Comparison of ENCODE assay signal across 7 cellular contexts in genomic region chr6:30259140-30260035, GRCh38. TPM values are rescaled to one million over a fixed set of nuclear protein-coding genes. Genes with fewer than 3 reads are reported as not detected.
DNase-seq lines count a peak whose midpoint lies in the region; ATAC-seq and TF ChIP-seq lines count a peak whose summit lies in the region.

No MANE protein-coding gene starts in this region.

- peaks cover 26% of the 10 kb centered on the region for H3K27me3 Mint-ChIP-seq in activated CD4-positive, alpha-beta T cell treated with anti-CD3 and anti-CD28 coated beads, Interleukin-2, amount 10 ng/mL, durations not matched to agents 24 days and 14 days
- peaks cover 31% of the 10 kb centered on the region for H3K27me3 Mint-ChIP-seq in dendritic cell treated with granulocyte-macrophage colony-stimulating factor and Interleukin-4, amounts not matched to agents 40 ng/mL and 50 ng/mL, for 4 days

- peak overlapping the region; percentile 73 for H3K27ac Mint-ChIP-seq in activated CD4-positive, alpha-beta T cell treated with anti-CD3 and anti-CD28 coated beads, Interleukin-2, amount 10 ng/mL, durations not matched to agents 24 days and 14 days
- H3K27ac Mint-ChIP-seq in dendritic cell treated with granulocyte-macrophage colony-stimulating factor and Interleukin-4, amounts not matched to agents 40 ng/mL and 50 ng/mL, for 4 days = peak overlapping the region; percentile 93

- peak; percentile 85 for ATAC-seq in HG02840 (IDR thresholded peaks at IDR 0.05; ENCODE audit: low FRiP score, unreplicated experiment)
- ATAC-seq in left lobe of liver = peak; percentile 90

- peaks cover 13% of the 10 kb centered on the region for H3K4me1 Mint-ChIP-seq in activated CD4-positive, alpha-beta T cell treated with anti-CD3 and anti-CD28 coated beads, Interleukin-2, amount 10 ng/mL, durations not matched to agents 24 days and 14 days
- H3K4me1 Mint-ChIP-seq in dendritic cell treated with granulocyte-macrophage colony-stimulating factor and Interleukin-4, amounts not matched to agents 40 ng/mL and 50 ng/mL, for 4 days (ENCODE audit: low read depth) = peaks cover 52% of the 10 kb centered on the region

- TF ChIP-seq POLR2A in GM15510 (IDR thresholded peaks at IDR 0.05; ENCODE audit: borderline replicate concordance, extremely low read depth, insufficient read length) = peak; percentile 54

- peaks cover 8% of the 10 kb centered on the region for H3K36me3 Mint-ChIP-seq in activated CD4-positive, alpha-beta T cell treated with anti-CD3 and anti-CD28 coated beads, Interleukin-2, amount 10 ng/mL, durations not matched to agents 24 days and 14 days (ENCODE audit: low read depth)
- H3K36me3 Mint-ChIP-seq in dendritic cell treated with granulocyte-macrophage colony-stimulating factor and Interleukin-4, amounts not matched to agents 40 ng/mL and 50 ng/mL, for 4 days (ENCODE audit: low read depth) = peaks cover 52% of the 10 kb centered on the region

- DNase-seq in NCI-H2171 (lab: John Stamatoyannopoulos, UW) (peak; percentile 65), left lobe of liver (ENCODE audit: low spot score) (peak; percentile 55)
- DNase-seq in activated CD4-positive, alpha-beta T cell treated with anti-CD3 and anti-CD28 coated beads, Interleukin-2, amount 10 ng/mL, durations not matched to agents 24 days and 14 days = peak; percentile 90
- peak; percentile 59 for DNase-seq in stimulated activated CD4-positive, alpha-beta T cell treated with anti-CD3 and anti-CD28 coated beads, Interleukin-2, amount 100 ng/mL, for 4 hours (ENCODE audit: low read depth)

- peaks cover 8% of the 10 kb centered on the region for H3K9me3 Mint-ChIP-seq in activated CD4-positive, alpha-beta T cell treated with anti-CD3 and anti-CD28 coated beads, Interleukin-2, amount 10 ng/mL, durations not matched to agents 24 days and 14 days
- peaks cover 6% of the 10 kb centered on the region for H3K9me3 Mint-ChIP-seq in dendritic cell treated with granulocyte-macrophage colony-stimulating factor and Interleukin-4, amounts not matched to agents 40 ng/mL and 50 ng/mL, for 4 days

- intact Hi-C loops in activated CD4-positive, alpha-beta T cell treated with anti-CD3 and anti-CD28 coated beads, Interleukin-2, amount 10 ng/mL, durations not matched to agents 24 days and 14 days (cut with micrococcal nuclease) = loop anchor here (1.0 to 5.0 kb wide), 2 partner anchors 47 to 67 kb away; partner anchors contain the start of genes TRIM26 and TRIM39
- intact Hi-C loops in dendritic cell treated with granulocyte-macrophage colony-stimulating factor and Interleukin-4, amounts not matched to agents 40 ng/mL and 50 ng/mL, for 4 days (cut with micrococcal nuclease) = loop anchor here (1.0 to 5.0 kb wide), 2 partner anchors 42 to 68 kb away; no protein-coding TSS in a partner anchor

- H3K4me3 Mint-ChIP-seq in activated CD4-positive, alpha-beta T cell treated with anti-CD3 and anti-CD28 coated beads, Interleukin-2, amount 10 ng/mL, durations not matched to agents 24 days and 14 days = peak overlapping the region; percentile 85
- H3K4me3 Mint-ChIP-seq in dendritic cell treated with granulocyte-macrophage colony-stimulating factor and Interleukin-4, amounts not matched to agents 40 ng/mL and 50 ng/mL, for 4 days = peak overlapping the region; percentile 85

RNA-seq across cellular contexts. Expression of gene TRIM26, which starts 46.2 kb away (rescaled TPM):
- total RNA-seq in activated CD4-positive, alpha-beta T cell treated with anti-CD3 and anti-CD28 coated beads, Interleukin-2, amount 10 ng/mL, durations not matched to agents 24 days and 14 days = 58.3 and 60.1 TPM in 2 replicates
- 47.2 TPM for total RNA-seq in left lobe of liver

Comparison
In these comparisons a context has a peak if more than half of its experiments do, and no peak if none do; other contexts are left out.
1. Peak in every context shown above with its lines: DNase-seq and ATAC-seq.